In the genomic region with DNA sequence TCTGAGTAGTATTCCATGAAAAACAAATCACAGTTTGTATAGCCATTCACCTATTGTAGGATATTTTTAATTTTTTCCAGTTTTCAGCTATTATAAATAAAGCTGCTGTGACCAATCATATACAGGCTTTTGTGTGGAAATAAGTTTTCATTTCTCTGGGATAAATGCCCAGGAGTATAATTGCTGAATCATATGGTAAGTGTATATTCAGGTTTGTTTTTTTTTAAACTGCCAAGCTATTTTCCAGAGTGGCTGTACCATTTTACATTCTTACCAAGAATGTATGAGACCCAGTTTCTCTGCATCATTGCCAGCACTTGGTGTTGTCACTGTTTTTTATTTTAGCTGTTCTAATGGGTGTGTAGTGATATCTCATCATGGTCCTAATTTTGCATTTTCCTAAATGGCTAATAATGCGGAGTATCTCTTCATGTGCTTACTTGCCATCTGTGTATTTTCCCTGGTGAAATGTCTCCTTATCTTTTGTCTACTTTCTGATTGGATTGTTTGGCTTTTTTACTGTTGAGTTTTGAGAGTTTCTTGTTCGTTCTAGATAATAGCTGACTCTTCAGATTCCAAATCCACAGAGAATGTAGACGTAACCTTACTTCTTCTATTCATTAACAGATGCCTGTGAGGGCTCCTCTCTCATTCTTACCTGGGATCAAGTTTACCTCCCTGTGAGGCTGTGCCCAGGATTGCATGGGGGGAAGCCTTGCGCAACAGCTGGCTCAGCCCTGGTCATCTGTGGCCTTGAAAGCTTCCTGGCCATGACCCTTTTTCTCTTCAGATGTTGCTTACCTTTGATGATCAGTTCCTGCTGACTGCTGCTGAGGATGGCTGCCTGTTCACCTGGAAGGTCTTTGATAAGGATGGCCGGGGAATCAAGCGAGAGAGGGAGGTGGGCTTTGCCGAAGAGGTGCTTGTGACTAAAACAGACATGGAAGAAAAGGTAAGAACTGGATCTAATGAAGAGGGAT, we compare ENCODE assay signal across 20 cellular contexts. TPM values are rescaled to one million over a fixed set of nuclear protein-coding genes. Genes with fewer than 3 reads are reported as not detected.
"Had no signal": no experiment of that assay in that cellular context is flagged by ENCODE, and none has a peak within 500 bp of the region (broad histone marks: within the 10 kb centered on the region; RNA-seq: fewer than 3 reads in every experiment).

No MANE protein-coding gene starts in this region.

- DNase-seq: activated CD4-positive, alpha-beta memory T cell treated with anti-CD3 and anti-CD28 coated beads, Interleukin-2, amount 10 ng/mL, durations not matched to agents 7 days and 5 days; activated CD4-positive, alpha-beta T cell treated with anti-CD3 and anti-CD28 coated beads for 4 hours; activated effector memory CD4-positive, alpha-beta T cell treated with anti-CD3 and anti-CD28 coated beads, Interleukin-2, amount 50 U/mL, for 16 hours; activated T-cell treated with anti-CD3 and anti-CD28 coated beads, Interleukin-2, amount 50 U/mL, for 48 hours; amygdala; effector memory CD8-positive, alpha-beta T cell; glutamatergic neuron; right cardiac atrium; small intestine; stimulated activated CD4-positive, alpha-beta T cell treated with anti-CD3 and anti-CD28 coated beads, Interleukin-4, amount 100 ng/mL, for 24 hours; stimulated activated naive CD8-positive, alpha-beta T cell treated with anti-CD3 and anti-CD28 coated beads, Interleukin-15, Interleukin-2, amounts not matched to agents 100 U/mL and 50 U/mL, for 24 hours; T-helper 2 cell had no signal

- H3K4me3 ChIP-seq: prostate gland had no signal

- H3K4me1 Mint-ChIP-seq: activated CD4-positive, alpha-beta memory T cell treated with anti-CD3 and anti-CD28 coated beads, Interleukin-2, amount 10 ng/mL, durations not matched to agents 7 days and 5 days; brain; nephron had no signal

- H3K36me3 Mint-ChIP-seq: activated naive CD8-positive, alpha-beta T cell; brain; type B pancreatic cell had no signal

- H3K27me3 Mint-ChIP-seq: dendritic cell treated with granulocyte-macrophage colony-stimulating factor and Interleukin-4, amounts not matched to agents 40 ng/mL and 50 ng/mL, for 4 days; type B pancreatic cell had no signal

- H3K4me3 Mint-ChIP-seq: activated CD4-positive, alpha-beta memory T cell treated with anti-CD3 and anti-CD28 coated beads, Interleukin-2, amount 10 ng/mL, durations not matched to agents 7 days and 5 days; activated naive CD8-positive, alpha-beta T cell; brain; dendritic cell treated with granulocyte-macrophage colony-stimulating factor and Interleukin-4, amounts not matched to agents 40 ng/mL and 50 ng/mL, for 4 days; effector memory CD8-positive, alpha-beta T cell; nephron; type B pancreatic cell had no signal

- H3K9me3 Mint-ChIP-seq: activated CD4-positive, alpha-beta memory T cell treated with anti-CD3 and anti-CD28 coated beads, Interleukin-2, amount 10 ng/mL, durations not matched to agents 7 days and 5 days; dendritic cell treated with granulocyte-macrophage colony-stimulating factor and Interleukin-4, amounts not matched to agents 40 ng/mL and 50 ng/mL, for 4 days; effector memory CD8-positive, alpha-beta T cell; type B pancreatic cell had no signal

- H3K27ac Mint-ChIP-seq: activated CD4-positive, alpha-beta memory T cell treated with anti-CD3 and anti-CD28 coated beads, Interleukin-2, amount 10 ng/mL, durations not matched to agents 7 days and 5 days; activated naive CD8-positive, alpha-beta T cell; brain; dendritic cell treated with granulocyte-macrophage colony-stimulating factor and Interleukin-4, amounts not matched to agents 40 ng/mL and 50 ng/mL, for 4 days; effector memory CD8-positive, alpha-beta T cell; nephron; type B pancreatic cell had no signal

- ATAC-seq: effector memory CD8-positive, alpha-beta T cell; right cardiac atrium; stimulated activated naive CD8-positive, alpha-beta T cell treated with anti-CD3 and anti-CD28 coated beads, Interleukin-15, Interleukin-2, amounts not matched to agents 100 U/mL and 50 U/mL, for 24 hours had no signal

RNA-seq across cellular contexts. Expression of a gene that starts 55.0 kb away (rescaled TPM):
- total RNA-seq: activated CD4-positive, alpha-beta memory T cell treated with anti-CD3 and anti-CD28 coated beads, Interleukin-2, amount 10 ng/mL, durations not matched to agents 7 days and 5 days; mesenteric fat pad; osteoblast had no signal
